In the genomic region with DNA sequence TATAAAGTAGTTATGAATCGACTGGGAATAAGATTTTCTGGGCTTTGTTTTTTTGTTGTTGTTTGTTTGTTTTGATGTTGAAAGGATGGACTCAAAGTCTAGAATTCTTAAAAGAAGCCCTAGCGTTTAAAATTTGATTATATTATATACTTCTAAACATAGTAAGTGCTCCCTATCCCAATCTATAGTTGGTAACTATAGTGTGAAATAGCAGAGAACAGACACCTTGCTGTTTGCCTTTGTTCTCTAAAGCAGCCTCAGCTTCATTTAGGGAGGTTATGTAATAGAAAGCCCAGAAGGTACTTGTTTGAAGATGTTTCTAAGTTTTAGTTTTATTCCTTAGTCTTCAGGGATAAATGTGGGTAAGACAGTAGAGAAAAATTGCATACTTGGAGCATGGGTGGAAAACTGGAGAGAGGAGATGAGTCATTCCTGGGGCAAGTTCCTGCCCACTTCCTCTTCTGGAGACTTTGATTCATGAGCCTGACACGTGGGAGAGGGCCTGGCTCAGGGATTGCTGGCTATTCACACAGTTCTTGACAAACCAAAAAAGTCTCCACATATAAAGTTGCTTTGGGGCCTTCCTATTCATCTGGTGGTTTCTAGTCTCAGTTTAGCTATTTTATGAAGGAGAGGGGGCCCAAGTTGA, we compare ENCODE assay signal across 8 cellular contexts.
DNase-seq lines count a peak whose midpoint lies in the region; ATAC-seq and TF ChIP-seq lines count a peak whose summit lies in the region.

No MANE protein-coding gene starts in this region.

- H3K9ac ChIP-seq in MM.1S (ENCODE audit: low read length), result no peak overlapping the region

- no peak overlapping the region for H3K27ac ChIP-seq in MM.1S (ENCODE audit: low read length)

- no peak overlapping the region for H3K4me2 ChIP-seq in MM.1S (ENCODE audit: low read depth, low read length)

- ATAC-seq in GM21423 (IDR thresholded peaks at IDR 0.05; ENCODE audit: unreplicated experiment), result peak; percentile 73
- ATAC-seq in GM21390 (IDR thresholded peaks at IDR 0.05; ENCODE audit: unreplicated experiment), result no peak

- TF ChIP-seq CTCF in MM.1S (IDR thresholded peaks at IDR 0.05; ENCODE audit: low read length), result no peak

- H3K9me2 ChIP-seq in MM.1S (replicated peaks; ENCODE audit: insufficient read depth, low read length), result no peaks in the 10 kb centered on the region

- H3K27me3 ChIP-seq in MM.1S (replicated peaks; ENCODE audit: insufficient read depth, low read length), result no peaks in the 10 kb centered on the region

- no peaks in the 10 kb centered on the region for H3K36me3 ChIP-seq in MM.1S (replicated peaks; ENCODE audit: insufficient read depth, low read length)

- H3K9me3 ChIP-seq in MM.1S (replicated peaks; ENCODE audit: insufficient read depth, low read length), result no peaks in the 10 kb centered on the region

- H3K4me1 ChIP-seq in MM.1S (ENCODE audit: low read length), result no peaks in the 10 kb centered on the region

- H2AFZ ChIP-seq in MM.1S (ENCODE audit: low read length), result no peak overlapping the region

- H3K4me3 ChIP-seq in MM.1S (ENCODE audit: low read length), result no peak overlapping the region

- no peaks in the 10 kb centered on the region for H4K20me1 ChIP-seq in MM.1S (ENCODE audit: insufficient read depth, low read length)

- H3K79me2 ChIP-seq in MM.1S (ENCODE audit: low read length), result no peaks in the 10 kb centered on the region

- DNase-seq in CD1c-positive myeloid dendritic cell (ENCODE audit: extremely low spot score) (peak; percentile 89), LHCN-M2 (ENCODE audit: low read depth) (peak; percentile 94), amniotic epithelial cell (ENCODE audit: low read depth) (peak; percentile 93), iPS-NIHi7 (ENCODE audit: extremely low spot score) (peak; percentile 64), MM.1S (no peak)
- DNase-seq in stimulated activated CD4-positive, alpha-beta T cell treated with anti-CD3 and anti-CD28 coated beads, TNF-alpha, amount 100 ng/mL, for 48 hours (ENCODE audit: low read depth in 3 of 3), result peak; percentile 5 to 19 (median 19)

- H3F3A ChIP-seq in MM.1S (ENCODE audit: insufficient read depth, low read length), result no peaks in the 10 kb centered on the region
